Comparison of ENCODE assay signal across 8 cellular contexts in genomic region chr3:186849392-186849975, GRCh38. TPM values are rescaled to one million over a fixed set of nuclear protein-coding genes. Genes with fewer than 3 reads are reported as not detected.
DNase-seq lines count a peak whose midpoint lies in the region; ATAC-seq and TF ChIP-seq lines count a peak whose summit lies in the region.

No MANE protein-coding gene starts in this region.

- no peak for DNase-seq in Right ventricle myocardium superior
- no peak for DNase-seq in right atrium auricular region (ENCODE audit: low spot score)
- peak; percentile 66 for DNase-seq in NCI-H526 treated with DMSO at 0.1 percent for 48 hours (lab: John Stamatoyannopoulos, UW)
- DNase-seq in chondrocyte (ENCODE audit: low spot score): no peak
- DNase-seq in effector CD4-positive, alpha-beta T cell: no peak
- DNase-seq in suprapubic skin (ENCODE audit: low spot score in 2 of 2): no peak

- no peak overlapping the region for H3K4me3 Mint-ChIP-seq in chondrocyte (ENCODE audit: unreplicated experiment)
- H3K4me3 Mint-ChIP-seq in nephron: no peak overlapping the region

- H3K36me3 ChIP-seq in right atrium auricular region (no peaks in the 10 kb centered on the region), suprapubic skin (no peaks in the 10 kb centered on the region)

- no peaks in the 10 kb centered on the region for H3K4me1 ChIP-seq in right atrium auricular region
- no peaks in the 10 kb centered on the region for H3K4me1 ChIP-seq in suprapubic skin

- no peak for TF ChIP-seq EP300 in suprapubic skin (IDR thresholded peaks at IDR 0.05)

- H3K9me3 Mint-ChIP-seq in chondrocyte (ENCODE audit: low read depth): no peaks in the 10 kb centered on the region
- H3K9me3 Mint-ChIP-seq in nephron: no peaks in the 10 kb centered on the region

- no peaks in the 10 kb centered on the region for H3K4me1 Mint-ChIP-seq in chondrocyte (ENCODE audit: low read depth)
- no peaks in the 10 kb centered on the region for H3K4me1 Mint-ChIP-seq in nephron

- WGBS in suprapubic skin: 17% methylated on average over 1 of the region's 1 CpG

- peaks cover 17% of the 10 kb centered on the region for H3K27me3 Mint-ChIP-seq in chondrocyte (ENCODE audit: low read depth)
- H3K27me3 Mint-ChIP-seq in nephron (ENCODE audit: low read depth): peaks cover 27% of the 10 kb centered on the region

- intact Hi-C loops in Right ventricle myocardium superior (cut with DNase I): loop anchor here (5.0 kb wide), 1 partner anchor 313 kb away; no protein-coding TSS in a partner anchor

- no peak overlapping the region for H3K4me3 ChIP-seq in right atrium auricular region
- H3K4me3 ChIP-seq in suprapubic skin: no peak overlapping the region

- H3K27me3 ChIP-seq in right atrium auricular region: no peaks in the 10 kb centered on the region
- H3K27me3 ChIP-seq in suprapubic skin: peaks cover 12% of the 10 kb centered on the region

- H3K27ac Mint-ChIP-seq in chondrocyte (ENCODE audit: unreplicated experiment) (no peak overlapping the region), nephron (no peak overlapping the region)

- no peak for TF ChIP-seq POLR2A in suprapubic skin (IDR thresholded peaks at IDR 0.05)

- no peaks in the 10 kb centered on the region for H3K9me3 ChIP-seq in right atrium auricular region
- no peaks in the 10 kb centered on the region for H3K9me3 ChIP-seq in suprapubic skin

- TF ChIP-seq CTCF in right atrium auricular region (IDR thresholded peaks at IDR 0.05): peak in 1 of 2 donors; percentile 67
- peak; percentile 92 for TF ChIP-seq CTCF in chondrocyte (IDR thresholded peaks at IDR 0.05)
- peak; percentile 44 to 76 (median 64) for TF ChIP-seq CTCF in nephron (IDR thresholded peaks at IDR 0.05; ENCODE audit: unreplicated experiment in 3 of 3)
- TF ChIP-seq CTCF in suprapubic skin (IDR thresholded peaks at IDR 0.05): no peak

- ATAC-seq in Right ventricle myocardium superior (ENCODE audit: poor library complexity) (peak; percentile 80), HG03039 (IDR thresholded peaks at IDR 0.05; ENCODE audit: unreplicated experiment) (peak; percentile 51)

- H3K36me3 Mint-ChIP-seq in chondrocyte (ENCODE audit: low read depth) (no peaks in the 10 kb centered on the region), nephron (ENCODE audit: low read depth) (no peaks in the 10 kb centered on the region)

- H3K27ac ChIP-seq in right atrium auricular region (no peak overlapping the region), suprapubic skin (no peak overlapping the region)

RNA-seq across cellular contexts. Expression of gene ADIPOQ, which starts 7.0 kb away (rescaled TPM):
- total RNA-seq in Right ventricle myocardium superior: 8.2 TPM
- total RNA-seq in right atrium auricular region: 10 to 100 TPM in 1 of 2 donors, 1 to 10 TPM in 1; 2.4 to 19.1 TPM
- total RNA-seq in chondrocyte: 0.05 TPM in 1 of 3 replicates, not detected in the others
- total RNA-seq in suprapubic skin: 10 to 100 TPM; 10.7 to 21.6 (median 19.7) TPM

RNA-seq across cellular contexts. Expression of gene RFC4, which starts 43.2 kb away (rescaled TPM):
- total RNA-seq in Right ventricle myocardium superior: 8.6 TPM
- total RNA-seq in right atrium auricular region: 1 to 10 TPM; 7.2 to 8.9 TPM
- 12.4 to 24.2 TPM (median 15.8 TPM) in 3 replicates for total RNA-seq in chondrocyte
- 10 to 100 TPM in 3 of 4 donors, 1 to 10 TPM in 1; 9.6 to 22.3 (median 15.8) TPM for total RNA-seq in suprapubic skin

Comparison
In these comparisons a context has a peak if more than half of its experiments do, and no peak if none do; other contexts are left out.
1. CTCF ChIP-seq: peak in chondrocyte (single experiment) and nephron (3 of 3); none in suprapubic skin (0 of 2).